In the genomic region with DNA sequence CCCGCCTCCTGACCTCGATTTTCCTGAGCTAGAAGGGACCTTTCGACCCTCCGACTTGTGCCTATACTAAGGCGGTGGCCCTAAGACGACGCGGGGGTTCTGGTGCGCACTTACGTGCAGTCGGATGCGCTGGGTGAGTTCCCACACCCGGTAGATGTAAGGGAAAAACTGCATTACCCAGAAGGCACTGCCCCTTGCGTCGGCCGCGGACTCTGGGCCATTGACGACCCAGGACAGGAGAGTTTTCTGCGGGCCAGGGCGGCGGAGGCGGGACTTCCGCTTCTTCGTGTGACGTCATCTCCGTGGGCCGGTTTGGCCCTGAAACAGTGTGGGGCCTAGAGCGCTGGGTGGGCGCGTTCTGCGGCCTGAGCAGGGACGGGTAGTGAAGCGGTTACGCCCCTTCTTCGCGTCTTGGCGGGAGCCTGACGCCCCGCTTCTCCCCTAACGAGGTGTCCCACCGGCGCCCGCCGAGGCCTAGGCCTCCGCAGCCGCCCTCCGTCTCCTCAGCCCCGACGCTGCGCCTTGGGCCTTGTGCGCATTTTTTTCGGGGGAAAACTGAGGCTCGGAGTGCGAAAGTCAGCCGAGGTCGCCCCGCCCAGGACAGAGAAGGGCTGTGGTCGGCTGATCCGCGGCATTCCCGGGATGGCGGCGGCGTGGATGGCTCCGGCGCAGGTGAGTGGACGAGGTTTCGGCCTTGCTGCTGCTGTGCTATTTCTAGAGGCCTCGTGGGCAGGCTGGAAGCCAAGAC, we compare ENCODE assay signal across 8 cellular contexts. TPM values are rescaled to one million over a fixed set of nuclear protein-coding genes. Genes with fewer than 3 reads are reported as not detected.
DNase-seq lines count a peak whose midpoint lies in the region; ATAC-seq and TF ChIP-seq lines count a peak whose summit lies in the region.

Gene ZNF460 (plus strand): TSS at position 321 of the 748 bp plus-strand sequence. CDS start 322 bp downstream, at position 643.

- peak; percentile 97 for DNase-seq in EL
- DNase-seq in H4 (ENCODE audit: low spot score), result peak; percentile 98
- DNase-seq in LNCaP clone FGC (ENCODE audit: low read depth), result peak; percentile 91
- peak; percentile 97 for DNase-seq in RPMI8226
- DNase-seq in fibroblast of pulmonary artery (ENCODE audit: low read depth), result peak; percentile 98
- DNase-seq in natural killer cell treated with Interleukin-12 subunit alpha and Interleukin-12 subunit beta and Interleukin-15 and Interleukin-18, amount 100 ng/mL, for 72 hours (ENCODE audit: low spot score), result peak; percentile 98
- DNase-seq in stimulated activated naive CD8-positive, alpha-beta T cell treated with anti-CD3 and anti-CD28 coated beads, Interleukin-15, Interleukin-2, amounts not matched to agents 100 U/mL and 50 U/mL, for 24 hours, result peak; percentile 97

- no peak within 1 kb of the TSS for H3K27ac Mint-ChIP-seq in activated T-helper 17 cell treated with anti-CD3 and anti-CD28 coated beads, Interleukin-2, amount 50 U/mL, for 72 hours
- no peak within 1 kb of the TSS for H3K27ac Mint-ChIP-seq in natural killer cell treated with Interleukin-12 subunit alpha and Interleukin-12 subunit beta and Interleukin-15 and Interleukin-18, amount 100 ng/mL, for 72 hours

- no peaks in the 10 kb centered on the region for H3K27me3 Mint-ChIP-seq in activated T-helper 17 cell treated with anti-CD3 and anti-CD28 coated beads, Interleukin-2, amount 50 U/mL, for 72 hours
- H3K27me3 Mint-ChIP-seq in natural killer cell treated with Interleukin-12 subunit alpha and Interleukin-12 subunit beta and Interleukin-15 and Interleukin-18, amount 100 ng/mL, for 72 hours, result no peaks in the 10 kb centered on the region

- H3K4me3 ChIP-seq in LNCaP clone FGC (ENCODE audit: low read depth, low read length), result peak within 1 kb of the TSS; percentile 87
- peak within 1 kb of the TSS; percentile 97 for H3K4me3 ChIP-seq in fibroblast of pulmonary artery (replicated peaks; ENCODE audit: low read depth, low read length)

- no peaks in the 10 kb centered on the region for H3K9me3 Mint-ChIP-seq in activated T-helper 17 cell treated with anti-CD3 and anti-CD28 coated beads, Interleukin-2, amount 50 U/mL, for 72 hours
- no peaks in the 10 kb centered on the region for H3K9me3 Mint-ChIP-seq in natural killer cell treated with Interleukin-12 subunit alpha and Interleukin-12 subunit beta and Interleukin-15 and Interleukin-18, amount 100 ng/mL, for 72 hours

- peak; percentile 73 for ATAC-seq in activated T-helper 17 cell treated with anti-CD3 and anti-CD28 coated beads, Interleukin-2, amount 50 U/mL, for 72 hours (replicated peaks)
- peak; percentile 94 to 97 for ATAC-seq in natural killer cell treated with Interleukin-12 subunit alpha and Interleukin-12 subunit beta and Interleukin-15 and Interleukin-18, amount 100 ng/mL, for 72 hours
- peak; percentile 87 for ATAC-seq in stimulated activated naive CD8-positive, alpha-beta T cell treated with anti-CD3 and anti-CD28 coated beads, Interleukin-15, Interleukin-2, amounts not matched to agents 100 U/mL and 50 U/mL, for 24 hours

- peaks cover 15% of the 10 kb centered on the region for H3K4me1 Mint-ChIP-seq in activated T-helper 17 cell treated with anti-CD3 and anti-CD28 coated beads, Interleukin-2, amount 50 U/mL, for 72 hours
- peaks cover 23 to 27% of the 10 kb centered on the region in 2 donors for H3K4me1 Mint-ChIP-seq in natural killer cell treated with Interleukin-12 subunit alpha and Interleukin-12 subunit beta and Interleukin-15 and Interleukin-18, amount 100 ng/mL, for 72 hours (ENCODE audit: low read depth in 2 of 2)

- TF ChIP-seq CTCF in LNCaP clone FGC (IDR thresholded peaks at IDR 0.05; ENCODE audit: control insufficient read depth, extremely low read depth, insufficient read depth), result no peak
- TF ChIP-seq CTCF in fibroblast of pulmonary artery (IDR thresholded peaks at IDR 0.05; ENCODE audit: low read length, missing control alignments), result no peak

- peaks cover 17% of the 10 kb centered on the region for H3K36me3 Mint-ChIP-seq in activated T-helper 17 cell treated with anti-CD3 and anti-CD28 coated beads, Interleukin-2, amount 50 U/mL, for 72 hours (ENCODE audit: low read depth)
- peaks cover 19% of the 10 kb centered on the region for H3K36me3 Mint-ChIP-seq in natural killer cell treated with Interleukin-12 subunit alpha and Interleukin-12 subunit beta and Interleukin-15 and Interleukin-18, amount 100 ng/mL, for 72 hours

- no peak within 1 kb of the TSS for H3K4me3 Mint-ChIP-seq in activated T-helper 17 cell treated with anti-CD3 and anti-CD28 coated beads, Interleukin-2, amount 50 U/mL, for 72 hours
- H3K4me3 Mint-ChIP-seq in natural killer cell treated with Interleukin-12 subunit alpha and Interleukin-12 subunit beta and Interleukin-15 and Interleukin-18, amount 100 ng/mL, for 72 hours, result no peak within 1 kb of the TSS

RNA-seq across cellular contexts. Expression of gene ZNF460, which starts in this region (rescaled TPM):
- total RNA-seq in H4 (2014; rRNA removed; shearing (Covaris generic)), result 29.7 and 30.4 TPM in 2 replicates
- total RNA-seq in activated T-helper 17 cell treated with anti-CD3 and anti-CD28 coated beads, Interleukin-2, amount 50 U/mL, for 72 hours, result 100 to 1,000 TPM in 1 of 2 donors, 10 to 100 TPM in 1; 90.0 to 130 TPM
- total RNA-seq in natural killer cell treated with Interleukin-12 subunit alpha and Interleukin-12 subunit beta and Interleukin-15 and Interleukin-18, amount 100 ng/mL, for 72 hours, result 100 to 1,000 TPM in 1 of 2 donors, 10 to 100 TPM in 1; 57.5 to 106 TPM

Comparison
In these comparisons a context has a peak if more than half of its experiments do, and no peak if none do; other contexts are left out.
1. Peak in every context shown above with its lines: DNase-seq, ATAC-seq and H3K4me3 ChIP-seq.